In the genomic region with DNA sequence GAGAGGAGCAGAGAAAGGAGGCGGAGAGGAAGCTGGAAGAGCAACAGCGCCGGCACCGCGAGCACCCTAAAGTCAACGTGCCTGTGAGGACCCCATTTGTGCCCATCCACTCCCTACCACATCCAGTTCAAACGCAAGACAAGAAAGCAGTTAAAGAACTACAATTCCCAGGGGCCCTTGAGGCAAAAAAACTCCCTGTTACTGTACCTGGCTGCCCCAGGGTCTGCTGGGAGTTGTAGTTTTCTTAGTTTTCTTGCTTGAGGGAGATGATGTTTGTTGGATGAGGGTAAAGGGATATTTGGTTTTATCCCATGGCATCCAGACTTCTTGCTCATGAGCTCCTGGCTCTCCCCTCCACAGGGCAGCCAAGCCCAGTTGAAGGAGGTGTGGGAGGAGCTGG, we compare ENCODE assay signal across 1 cellular context.
TF ChIP-seq lines count a peak whose summit lies in the region.

No MANE protein-coding gene starts in this region.

TF ChIP-seq in GM23338, 12 proteins besides CTCF, POLR2A, EP300 and RAD21 (continued from another document):
- TF ChIP-seq, protein P1, sequence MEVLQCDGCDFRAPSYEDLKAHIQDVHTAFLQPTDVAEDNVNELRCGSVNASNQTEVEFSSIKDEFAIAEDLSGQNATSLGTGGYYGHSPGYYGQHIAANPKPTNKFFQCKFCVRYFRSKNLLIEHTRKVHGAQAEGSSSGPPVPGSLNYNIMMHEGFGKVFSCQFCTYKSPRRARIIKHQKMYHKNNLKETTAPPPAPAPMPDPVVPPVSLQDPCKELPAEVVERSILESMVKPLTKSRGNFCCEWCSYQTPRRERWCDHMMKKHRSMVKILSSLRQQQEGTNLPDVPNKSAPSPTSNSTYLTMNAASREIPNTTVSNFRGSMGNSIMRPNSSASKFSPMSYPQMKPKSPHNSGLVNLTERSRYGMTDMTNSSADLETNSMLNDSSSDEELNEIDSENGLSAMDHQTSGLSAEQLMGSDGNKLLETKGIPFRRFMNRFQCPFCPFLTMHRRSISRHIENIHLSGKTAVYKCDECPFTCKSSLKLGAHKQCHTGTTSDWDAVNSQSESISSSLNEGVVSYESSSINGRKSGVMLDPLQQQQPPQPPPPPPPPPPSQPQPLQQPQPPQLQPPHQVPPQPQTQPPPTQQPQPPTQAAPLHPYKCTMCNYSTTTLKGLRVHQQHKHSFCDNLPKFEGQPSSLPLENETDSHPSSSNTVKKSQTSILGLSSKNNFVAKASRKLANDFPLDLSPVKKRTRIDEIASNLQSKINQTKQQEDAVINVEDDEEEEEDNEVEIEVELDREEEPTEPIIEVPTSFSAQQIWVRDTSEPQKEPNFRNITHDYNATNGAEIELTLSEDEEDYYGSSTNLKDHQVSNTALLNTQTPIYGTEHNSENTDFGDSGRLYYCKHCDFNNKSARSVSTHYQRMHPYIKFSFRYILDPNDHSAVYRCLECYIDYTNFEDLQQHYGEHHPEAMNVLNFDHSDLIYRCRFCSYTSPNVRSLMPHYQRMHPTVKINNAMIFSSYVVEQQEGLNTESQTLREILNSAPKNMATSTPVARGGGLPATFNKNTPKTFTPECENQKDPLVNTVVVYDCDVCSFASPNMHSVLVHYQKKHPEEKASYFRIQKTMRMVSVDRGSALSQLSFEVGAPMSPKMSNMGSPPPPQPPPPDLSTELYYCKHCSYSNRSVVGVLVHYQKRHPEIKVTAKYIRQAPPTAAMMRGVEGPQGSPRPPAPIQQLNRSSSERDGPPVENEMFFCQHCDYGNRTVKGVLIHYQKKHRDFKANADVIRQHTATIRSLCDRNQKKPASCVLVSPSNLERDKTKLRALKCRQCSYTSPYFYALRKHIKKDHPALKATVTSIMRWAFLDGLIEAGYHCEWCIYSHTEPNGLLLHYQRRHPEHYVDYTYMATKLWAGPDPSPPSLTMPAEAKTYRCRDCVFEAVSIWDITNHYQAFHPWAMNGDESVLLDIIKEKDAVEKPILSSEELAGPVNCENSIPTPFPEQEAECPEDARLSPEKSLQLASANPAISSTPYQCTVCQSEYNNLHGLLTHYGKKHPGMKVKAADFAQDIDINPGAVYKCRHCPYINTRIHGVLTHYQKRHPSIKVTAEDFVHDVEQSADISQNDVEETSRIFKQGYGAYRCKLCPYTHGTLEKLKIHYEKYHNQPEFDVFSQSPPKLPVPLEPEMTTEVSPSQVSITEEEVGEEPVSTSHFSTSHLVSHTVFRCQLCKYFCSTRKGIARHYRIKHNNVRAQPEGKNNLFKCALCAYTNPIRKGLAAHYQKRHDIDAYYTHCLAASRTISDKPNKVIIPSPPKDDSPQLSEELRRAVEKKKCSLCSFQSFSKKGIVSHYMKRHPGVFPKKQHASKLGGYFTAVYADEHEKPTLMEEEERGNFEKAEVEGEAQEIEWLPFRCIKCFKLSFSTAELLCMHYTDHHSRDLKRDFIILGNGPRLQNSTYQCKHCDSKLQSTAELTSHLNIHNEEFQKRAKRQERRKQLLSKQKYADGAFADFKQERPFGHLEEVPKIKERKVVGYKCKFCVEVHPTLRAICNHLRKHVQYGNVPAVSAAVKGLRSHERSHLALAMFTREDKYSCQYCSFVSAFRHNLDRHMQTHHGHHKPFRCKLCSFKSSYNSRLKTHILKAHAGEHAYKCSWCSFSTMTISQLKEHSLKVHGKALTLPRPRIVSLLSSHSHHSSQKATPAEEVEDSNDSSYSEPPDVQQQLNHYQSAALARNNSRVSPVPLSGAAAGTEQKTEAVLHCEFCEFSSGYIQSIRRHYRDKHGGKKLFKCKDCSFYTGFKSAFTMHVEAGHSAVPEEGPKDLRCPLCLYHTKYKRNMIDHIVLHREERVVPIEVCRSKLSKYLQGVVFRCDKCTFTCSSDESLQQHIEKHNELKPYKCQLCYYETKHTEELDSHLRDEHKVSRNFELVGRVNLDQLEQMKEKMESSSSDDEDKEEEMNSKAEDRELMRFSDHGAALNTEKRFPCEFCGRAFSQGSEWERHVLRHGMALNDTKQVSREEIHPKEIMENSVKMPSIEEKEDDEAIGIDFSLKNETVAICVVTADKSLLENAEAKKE (CRISPR knock-in tag; IDR thresholded peaks at IDR 0.05): no peak
- TF ChIP-seq, protein P2, sequence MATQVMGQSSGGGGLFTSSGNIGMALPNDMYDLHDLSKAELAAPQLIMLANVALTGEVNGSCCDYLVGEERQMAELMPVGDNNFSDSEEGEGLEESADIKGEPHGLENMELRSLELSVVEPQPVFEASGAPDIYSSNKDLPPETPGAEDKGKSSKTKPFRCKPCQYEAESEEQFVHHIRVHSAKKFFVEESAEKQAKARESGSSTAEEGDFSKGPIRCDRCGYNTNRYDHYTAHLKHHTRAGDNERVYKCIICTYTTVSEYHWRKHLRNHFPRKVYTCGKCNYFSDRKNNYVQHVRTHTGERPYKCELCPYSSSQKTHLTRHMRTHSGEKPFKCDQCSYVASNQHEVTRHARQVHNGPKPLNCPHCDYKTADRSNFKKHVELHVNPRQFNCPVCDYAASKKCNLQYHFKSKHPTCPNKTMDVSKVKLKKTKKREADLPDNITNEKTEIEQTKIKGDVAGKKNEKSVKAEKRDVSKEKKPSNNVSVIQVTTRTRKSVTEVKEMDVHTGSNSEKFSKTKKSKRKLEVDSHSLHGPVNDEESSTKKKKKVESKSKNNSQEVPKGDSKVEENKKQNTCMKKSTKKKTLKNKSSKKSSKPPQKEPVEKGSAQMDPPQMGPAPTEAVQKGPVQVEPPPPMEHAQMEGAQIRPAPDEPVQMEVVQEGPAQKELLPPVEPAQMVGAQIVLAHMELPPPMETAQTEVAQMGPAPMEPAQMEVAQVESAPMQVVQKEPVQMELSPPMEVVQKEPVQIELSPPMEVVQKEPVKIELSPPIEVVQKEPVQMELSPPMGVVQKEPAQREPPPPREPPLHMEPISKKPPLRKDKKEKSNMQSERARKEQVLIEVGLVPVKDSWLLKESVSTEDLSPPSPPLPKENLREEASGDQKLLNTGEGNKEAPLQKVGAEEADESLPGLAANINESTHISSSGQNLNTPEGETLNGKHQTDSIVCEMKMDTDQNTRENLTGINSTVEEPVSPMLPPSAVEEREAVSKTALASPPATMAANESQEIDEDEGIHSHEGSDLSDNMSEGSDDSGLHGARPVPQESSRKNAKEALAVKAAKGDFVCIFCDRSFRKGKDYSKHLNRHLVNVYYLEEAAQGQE (IDR thresholded peaks at IDR 0.05; ENCODE audit: unreplicated experiment): no peak
- no peak for TF ChIP-seq ZNF331 (CRISPR knock-in tag; IDR thresholded peaks at IDR 0.05; ENCODE audit: low read depth)
